28 cellular contexts compared by ENCODE assay signal in genomic region chr5:165184183-165184582, GRCh38.
"Had no signal": no experiment of that assay in that cellular context is flagged by ENCODE, and none has a peak within 500 bp of the region (broad histone marks: within the 10 kb centered on the region; RNA-seq: fewer than 3 reads in every experiment).

No MANE protein-coding gene starts in this region.

- H2AFZ ChIP-seq: hepatocyte had no signal

- H3K4me1 ChIP-seq: colonic mucosa, esophagus squamous epithelium, gastroesophageal sphincter, lower lobe of right lung had no signal

- H3K4me3 Mint-ChIP-seq: dendritic cell treated with granulocyte-macrophage colony-stimulating factor and Interleukin-4, amounts not matched to agents 40 ng/mL and 50 ng/mL, for 4 days; effector memory CD8-positive, alpha-beta T cell; endodermal cell; mesothelial cell of epicardium; naive B cell; naive thymus-derived CD8-positive, alpha-beta T cell had no signal

- H3K27ac Mint-ChIP-seq: dendritic cell treated with granulocyte-macrophage colony-stimulating factor and Interleukin-4, amounts not matched to agents 40 ng/mL and 50 ng/mL, for 4 days; effector memory CD8-positive, alpha-beta T cell; endodermal cell; mesothelial cell of epicardium; naive B cell; naive thymus-derived CD8-positive, alpha-beta T cell had no signal

- ATAC-seq: effector memory CD8-positive, alpha-beta T cell; esophagus mucosa; gastroesophageal sphincter; heart left ventricle; left cardiac atrium; left lung; left ventricle myocardium superior; lower lobe of right lung; mucosa of descending colon; naive thymus-derived CD8-positive, alpha-beta T cell had no signal

- DNase-seq: colonic mucosa; cortex of kidney; effector CD8-positive, alpha-beta T cell; effector memory CD8-positive, alpha-beta T cell; endodermal cell; erythroblast; esophagus squamous epithelium; foreskin fibroblast; foreskin melanocyte; hypothalamus; left cardiac atrium; left lung; left ventricle myocardium superior; lower lobe of right lung; mesenchymal stem cell; mucosa of descending colon; naive B cell; naive thymus-derived CD8-positive, alpha-beta T cell had no signal

- H3K79me2 ChIP-seq: hepatocyte had no signal

- H3K36me3 ChIP-seq: colonic mucosa, esophagus squamous epithelium, gastroesophageal sphincter, heart left ventricle, left lung, lower lobe of right lung had no signal

- H3K4me3 ChIP-seq: colonic mucosa, esophagus squamous epithelium, gastroesophageal sphincter, heart left ventricle, hepatocyte, left lung, lower lobe of right lung, mucosa of descending colon had no signal

- H3K36me3 Mint-ChIP-seq: naive B cell; naive thymus-derived CD8-positive, alpha-beta T cell had no signal

- H3K9me3 ChIP-seq: colonic mucosa, lower lobe of right lung, mucosa of descending colon had no signal

- FAIRE-seq: endometrium, islet of Langerhans, keratinocyte had no signal

- H3K27me3 ChIP-seq: colonic mucosa, esophagus squamous epithelium, gastroesophageal sphincter, heart left ventricle, hepatocyte, left lung had no signal

- H3K4me1 Mint-ChIP-seq: endodermal cell had no signal

- H3K27ac ChIP-seq: colonic mucosa, epithelial cell of prostate, esophagus squamous epithelium, gastroesophageal sphincter, heart left ventricle, hepatocyte, left lung, lower lobe of right lung had no signal

- H3K4me2 ChIP-seq: hepatocyte had no signal

- H3K27me3 Mint-ChIP-seq: dendritic cell treated with granulocyte-macrophage colony-stimulating factor and Interleukin-4, amounts not matched to agents 40 ng/mL and 50 ng/mL, for 4 days; effector memory CD8-positive, alpha-beta T cell; naive B cell had no signal
